23 cellular contexts compared by ENCODE assay signal in genomic region chr2:229032596-229033234, GRCh38.
"Had no signal": no experiment of that assay in that cellular context is flagged by ENCODE, and none has a peak within 500 bp of the region (broad histone marks: within the 10 kb centered on the region; RNA-seq: fewer than 3 reads in every experiment).

No MANE protein-coding gene starts in this region.

- H3K27ac ChIP-seq: breast epithelium, testis, transverse colon had no signal

- ATAC-seq: esophagus mucosa, left colon, right cardiac atrium had no signal

- DNase-seq: activated CD4-positive, alpha-beta memory T cell treated with anti-CD3 and anti-CD28 coated beads for 36 hours; activated CD4-positive, alpha-beta T cell treated with anti-CD3 and anti-CD28 coated beads for 48 hours; activated CD8-positive, alpha-beta memory T cell treated with anti-CD3 and anti-CD28 coated beads, Interleukin-2, amount 50 U/mL, for 4 hours; activated effector memory CD4-positive, alpha-beta T cell treated with anti-CD3 and anti-CD28 coated beads, Interleukin-2, amount 50 U/mL, for 16 hours; activated naive CD4-positive, alpha-beta T cell treated with anti-CD3 and anti-CD28 coated beads for 36 hours; activated naive CD8-positive, alpha-beta T cell treated with anti-CD3 and anti-CD28 coated beads for 36 hours; activated T-cell treated with anti-CD3 and anti-CD28 coated beads, Interleukin-2, amount 50 U/mL, for 1 hour; central memory CD4-positive, alpha-beta T cell; endodermal cell; hypothalamus; immature natural killer cell; kidney; left colon; mammary epithelial cell; posterior cingulate gyrus; right cardiac atrium; stimulated activated CD4-positive, alpha-beta T cell treated with anti-CD3 and anti-CD28 coated beads, Interleukin-2, amount 100 ng/mL, for 48 hours; stimulated activated naive CD4-positive, alpha-beta T cell treated with Interleukin-2 at 50 U/mL for 16 hours; T-helper 2 cell; testis; transverse colon had no signal

- H3K4me3 ChIP-seq: breast epithelium, testis, transverse colon had no signal

- H3K27me3 ChIP-seq: breast epithelium, testis, transverse colon had no signal

- H3K36me3 ChIP-seq: breast epithelium, transverse colon had no signal

- H3K4me1 ChIP-seq: breast epithelium, testis, transverse colon had no signal

- H3K9me3 ChIP-seq: breast epithelium, testis, transverse colon had no signal
